25 cellular contexts compared by ENCODE assay signal in genomic region chr21:15249285-15249993, GRCh38.
DNase-seq lines count a peak whose midpoint lies in the region; ATAC-seq, FAIRE-seq and TF ChIP-seq lines count a peak whose summit lies in the region.
"Had no signal": no experiment of that assay in that cellular context is flagged by ENCODE, and none has a peak within 500 bp of the region (broad histone marks: within the 10 kb centered on the region; RNA-seq: fewer than 3 reads in every experiment).

No MANE protein-coding gene starts in this region.

- DNase-seq in EL (peak; percentile 4), OCI-M1 (lab: John Stamatoyannopoulos, UW) (peak; percentile 17), cardiac fibroblast (ENCODE audit: low read depth in 2 of 2) (peak; percentile 25 to 59), keratinocyte (ENCODE audit: low read depth, low spot score) (no peak), AG08396 (ENCODE audit: low spot score) (no peak), DMS79 treated with DMSO at 0.1 percent for 48 hours (lab: John Stamatoyannopoulos, UW) (no peak)
- DNase-seq: activated CD8-positive, alpha-beta memory T cell treated with anti-CD3 and anti-CD28 coated beads, Interleukin-2, amount 50 U/mL, for 48 hours; brain microvascular endothelial cell; cortex of kidney; foreskin melanocyte; islet precursor cell; Karpas-422; naive B cell; NCI-H1092 treated with DMSO at 0.1 percent for 48 hours; NCI-H1930; NCI-H345; NK-92 treated with Interleukin-12 subunit alpha and Interleukin-12 subunit beta, amount 100 ng/mL, for 24 hours; pancreas; right lobe of liver; uterus had no signal

- FAIRE-seq in keratinocyte (lab: Jason Lieb, UNC): no peak
- FAIRE-seq: H1, pancreas had no signal

- no peak overlapping the region for H3K4me3 ChIP-seq in cardiac fibroblast (replicated peaks in 1 of 2; ENCODE audit: low read depth in 2 of 2, low read length in 2 of 2)
- H3K4me3 ChIP-seq in keratinocyte (ENCODE audit: control insufficient read depth in 2 of 3, extremely low read depth in 1 of 3, insufficient read depth in 2 of 3, low read depth in 1 of 3, low read length in 3 of 3): no peak overlapping the region
- H3K4me3 ChIP-seq: pancreas, right lobe of liver, uterus had no signal

- no peak overlapping the region for H3K4me2 ChIP-seq in keratinocyte (ENCODE audit: control insufficient read depth, extremely low read depth, insufficient read depth, low read depth, low read length)

- H3K79me2 ChIP-seq in keratinocyte (ENCODE audit: control insufficient read depth, insufficient read depth, low read length): no peaks in the 10 kb centered on the region

- no peaks in the 10 kb centered on the region for H3K9me1 ChIP-seq in keratinocyte (ENCODE audit: control insufficient read depth, extremely low read depth, insufficient read depth, low read length)

- H3K9ac ChIP-seq in keratinocyte (ENCODE audit: control insufficient read depth, extremely low read depth, insufficient read depth, low read length): no peak overlapping the region

- H3K27ac ChIP-seq in keratinocyte (ENCODE audit: control insufficient read depth, insufficient read depth, low read length): peak overlapping the region; percentile 33
- H3K27ac ChIP-seq: brain microvascular endothelial cell, C4-2B, pancreas, right lobe of liver, uterus had no signal

- dilution Hi-C loops in keratinocyte (cut with MboI; ENCODE audit: extremely low pct_ligation_motif_present, low sequenced_read_pairs): no loop called here

- no peaks in the 10 kb centered on the region for H4K20me1 ChIP-seq in keratinocyte (ENCODE audit: control insufficient read depth, extremely low read depth, insufficient read depth, low read length)

- peaks cover 28% of the 10 kb centered on the region for H3K4me1 ChIP-seq in keratinocyte (ENCODE audit: control insufficient read depth, extremely low read depth, insufficient read depth, low read length)
- H3K4me1 ChIP-seq: pancreas, right lobe of liver, uterus had no signal

- H3K9me3 ChIP-seq in keratinocyte (ENCODE audit: control insufficient read depth, low read depth, low read length): no peaks in the 10 kb centered on the region
- H3K9me3 ChIP-seq: pancreas, right lobe of liver, uterus had no signal

- H2AFZ ChIP-seq in keratinocyte (ENCODE audit: control insufficient read depth, low read length): peak overlapping the region; percentile 36

- no peak for ATAC-seq in HG02884 (IDR thresholded peaks at IDR 0.05; ENCODE audit: unreplicated experiment)
- no peak for ATAC-seq in GM18867 (IDR thresholded peaks at IDR 0.05; ENCODE audit: unreplicated experiment)
- ATAC-seq: pancreas, right lobe of liver, SK-N-SH treated with all-trans-retinoic acid at 6 μM for 48 hours had no signal

- H3K27me3 ChIP-seq in keratinocyte (ENCODE audit: control insufficient read depth, extremely low read depth, insufficient read depth, low read length): no peaks in the 10 kb centered on the region
- H3K27me3 ChIP-seq: brain microvascular endothelial cell, pancreas, right lobe of liver, uterus had no signal

- no peak for TF ChIP-seq CTCF in cardiac fibroblast (IDR thresholded peaks at IDR 0.05; ENCODE audit: low read depth, low read length)
- TF ChIP-seq CTCF in keratinocyte (optimal IDR thresholded peaks at IDR 0.05 in 1 of 3, IDR thresholded peaks at IDR 0.05 in 1 of 3, conservative IDR thresholded peaks at IDR 0.05 in 1 of 3; ENCODE audit: extremely low read depth in 1 of 3, insufficient read depth in 2 of 3, low read length in 3 of 3): no peak

- no peaks in the 10 kb centered on the region for H3K36me3 ChIP-seq in keratinocyte (ENCODE audit: control insufficient read depth in 2 of 2, extremely low read depth in 1 of 2, insufficient read depth in 2 of 2, low read length in 2 of 2)
- H3K36me3 ChIP-seq: brain microvascular endothelial cell, pancreas, right lobe of liver, uterus had no signal

Comparison
In these comparisons a context has a peak if more than half of its experiments do, and no peak if none do; other contexts are left out.
1. DNase-seq: peak in EL (single experiment), OCI-M1 (single experiment) and cardiac fibroblast (2 of 2); none in keratinocyte (single experiment), AG08396 (single experiment) and DMS79 treated with DMSO at 0.1 percent for 48 hours (single experiment).